ENCODE assay signal across 10 cellular contexts in genomic region chr5:42952575-42952974, GRCh38.
A peak's percentile ranks its signal among the peaks of the same experiment; 100 is the strongest.
DNase-seq lines count a peak whose midpoint lies in the region; ATAC-seq and TF ChIP-seq lines count a peak whose summit lies in the region.
"Had no signal": no experiment of that assay in that cellular context is flagged by ENCODE, and none has a peak within 500 bp of the region (broad histone marks: within the 10 kb centered on the region; RNA-seq: fewer than 3 reads in every experiment).

No MANE protein-coding gene starts in this region.

- H2AFZ ChIP-seq in GM23338 (peak overlapping the region; percentile 28; the same call in 1 of the 2 replicates), neuronal stem cell (ENCODE audit: low read length) (no peak overlapping the region)

- ATAC-seq in GM23338: no peak
- ATAC-seq: Panc1 had no signal

- H3K79me2 ChIP-seq in GM23338 (replicated peaks; ENCODE audit: insufficient read depth): no peaks in the 10 kb centered on the region

- CTCF ChIA-PET in BJ (lab: Yijun Ruan, JAX): interaction anchor here (2.3 kb wide), 1 partner anchor 14 kb away, joined by 5 read pairs; no protein-coding TSS in a partner anchor

- no peaks in the 10 kb centered on the region for H4K20me1 ChIP-seq in GM23338 (replicated peaks; ENCODE audit: insufficient read depth)

- no peaks in the 10 kb centered on the region for H3K36me3 ChIP-seq in BJ (ENCODE audit: control insufficient read depth, insufficient read depth, low read length)
- H3K36me3 ChIP-seq in GM23338 (ENCODE audit: insufficient read depth): no peaks in the 10 kb centered on the region
- H3K36me3 ChIP-seq in neuronal stem cell (replicated peaks in 1 of 2; ENCODE audit: control insufficient read depth in 2 of 2, insufficient read depth in 2 of 2, low read length in 2 of 2): no peaks in the 10 kb centered on the region

- H2AK5ac ChIP-seq in neuronal stem cell (ENCODE audit: low read depth, low read length): peak overlapping the region; percentile 46

- H3K36me3 Mint-ChIP-seq in GM23338 (ENCODE audit: low read depth): peaks cover 27% of the 10 kb centered on the region

- WGBS in neuronal stem cell (ENCODE audit: extremely low coverage in 2 of 2, insufficient read length in 2 of 2, insufficient replicate concordance in 1 of 2), 2 donors: no CpG with 5 or more reads among the region's 12 CpGs

- H3K79me1 ChIP-seq in neuronal stem cell (ENCODE audit: low read depth, low read length): no peaks in the 10 kb centered on the region

- H3K4ac ChIP-seq in neuronal stem cell (ENCODE audit: low read length): no peak overlapping the region

- no peak overlapping the region for H3K27ac Mint-ChIP-seq in GM23338

- no peak overlapping the region for H2BK12ac ChIP-seq in neuronal stem cell (ENCODE audit: low read length)

- H3K9me3 ChIP-seq in neuronal stem cell (replicated peaks in 1 of 2; ENCODE audit: control insufficient read depth in 2 of 2, insufficient read depth in 1 of 2, low read depth in 1 of 2, low read length in 2 of 2): peaks cover 0 to 2% of the 10 kb centered on the region in 2 donors

- peaks cover 35% of the 10 kb centered on the region for H3K9me3 Mint-ChIP-seq in GM23338

- in situ Hi-C loops in astrocyte of the cerebellum (cut with HindIII; ENCODE audit: low sequenced_read_pairs): no loop called here
- in situ Hi-C loops in GM13976 (cut with MboI; ENCODE audit: low sequenced_read_pairs, unreplicated experiment): no loop called here

- H3K4me1 ChIP-seq in GM23338 (ENCODE audit: insufficient read depth): peaks cover 14% of the 10 kb centered on the region
- no peaks in the 10 kb centered on the region for H3K4me1 ChIP-seq in neuronal stem cell (ENCODE audit: control insufficient read depth in 2 of 2, insufficient read depth in 1 of 2, low read depth in 1 of 2, low read length in 2 of 2)

- H3K27ac ChIP-seq in GM23338 (ENCODE audit: low read depth) (no peak overlapping the region), neuronal stem cell (replicated peaks; ENCODE audit: low read length) (no peak overlapping the region)

- H3K4me3 Mint-ChIP-seq in GM23338: no peak overlapping the region

- peaks cover 15% of the 10 kb centered on the region for H3K4me1 Mint-ChIP-seq in GM23338

- no peak overlapping the region for H2BK120ac ChIP-seq in neuronal stem cell (ENCODE audit: low read depth, low read length)

- H3K23ac ChIP-seq in neuronal stem cell (ENCODE audit: low read depth, low read length, poor library complexity): no peak overlapping the region

- H3K14ac ChIP-seq in neuronal stem cell (ENCODE audit: low read length): no peak overlapping the region

- H2BK15ac ChIP-seq in neuronal stem cell (ENCODE audit: low read length): no peak overlapping the region

- no peak overlapping the region for H4K91ac ChIP-seq in neuronal stem cell (ENCODE audit: low read depth, low read length, poor library complexity)

- H3K4me3 ChIP-seq in BJ (ENCODE audit: low read depth, low read length) (peak overlapping the region; percentile 38), GM23338 (no peak overlapping the region), astrocyte of the cerebellum (ENCODE audit: low read depth, low read length) (peak overlapping the region; percentile 46), neuronal stem cell (ENCODE audit: low read length in 2 of 2) (no peak overlapping the region)

- TF ChIP-seq CTCF in BJ (IDR thresholded peaks at IDR 0.05; ENCODE audit: insufficient read depth, low read depth, low read length) (no peak), GM23338 (conservative IDR thresholded peaks at IDR 0.05; ENCODE audit: low read depth in 2 of 2) (no peak), astrocyte of the cerebellum (IDR thresholded peaks at IDR 0.05; ENCODE audit: low read depth, low read length, missing control alignments) (no peak), GM13976 (IDR thresholded peaks at IDR 0.05; ENCODE audit: borderline replicate concordance, control extremely low read depth, extremely low read depth, insufficient read depth, missing control alignments) (no peak)

- no peak overlapping the region for H4K8ac ChIP-seq in neuronal stem cell (ENCODE audit: low read depth, low read length)

- H3K27me3 ChIP-seq in BJ (ENCODE audit: control insufficient read depth, insufficient read depth, low read length): no peaks in the 10 kb centered on the region
- peaks cover 11% of the 10 kb centered on the region; the same call in 1 of the 2 replicates for H3K27me3 ChIP-seq in GM23338 (ENCODE audit: insufficient read depth)
- H3K27me3 ChIP-seq in neuronal stem cell (ENCODE audit: control insufficient read depth in 3 of 3, insufficient read depth in 3 of 3, low read depth in 1 of 3, low read length in 3 of 3): peaks cover 0 to under 1% (median 0%) of the 10 kb centered on the region in 3 experiments

- H3K27me3 Mint-ChIP-seq in GM23338 (ENCODE audit: insufficient read depth, low read depth, poor library complexity): peaks cover 25% of the 10 kb centered on the region

- H2BK5ac ChIP-seq in neuronal stem cell (ENCODE audit: low read length): no peak overlapping the region

- no peak overlapping the region for H3K18ac ChIP-seq in neuronal stem cell (ENCODE audit: low read length)

- H3F3A ChIP-seq in GM23338 (replicated peaks; ENCODE audit: low read depth): peaks cover 14% of the 10 kb centered on the region

- POLR2A ChIA-PET in BJ (lab: Charles Lee): no interaction called here

- H3K4me2 ChIP-seq in GM23338 (no peak overlapping the region), neuronal stem cell (ENCODE audit: insufficient read depth, low read length, poor library complexity, severe bottlenecking) (no peak overlapping the region)

- DNase-seq in BJ (ENCODE audit: low read depth) (no peak), GM23338 (ENCODE audit: low spot score) (no peak), astrocyte of the cerebellum (ENCODE audit: low read depth) (no peak), neuronal stem cell (ENCODE audit: low spot score) (no peak), superior temporal gyrus (ENCODE audit: extremely low spot score) (no peak), NK-92 (lab: John Stamatoyannopoulos, UW; ENCODE audit: unreplicated experiment) (no peak), kidney tubule cell (ENCODE audit: low spot score) (no peak), GM13976 (ENCODE audit: low spot score) (no peak)
- DNase-seq: NCI-H1417 treated with DMSO at 0.1 percent for 48 hours had no signal

- no peak overlapping the region for H3K9ac ChIP-seq in neuronal stem cell (ENCODE audit: low read depth, low read length, poor library complexity)

- H3K9me2 ChIP-seq in GM23338 (ENCODE audit: insufficient read depth): no peaks in the 10 kb centered on the region

TF ChIP-seq in GM23338, 12 proteins besides CTCF, POLR2A, EP300 and RAD21:
- TF ChIP-seq ETS1 (IDR thresholded peaks at IDR 0.05) (no peak), EZH2phosphoT487 (IDR thresholded peaks at IDR 0.05; ENCODE audit: unreplicated experiment) (no peak)

Comparison
In these comparisons a context has a peak if more than half of its experiments do, and no peak if none do; other contexts are left out.
1. H3K4me3 ChIP-seq: peak in BJ (single experiment) and astrocyte of the cerebellum (single experiment); none in GM23338 (single experiment) and neuronal stem cell (0 of 2).